ENCODE assay signal across 9 cellular contexts in the genomic region with DNA sequence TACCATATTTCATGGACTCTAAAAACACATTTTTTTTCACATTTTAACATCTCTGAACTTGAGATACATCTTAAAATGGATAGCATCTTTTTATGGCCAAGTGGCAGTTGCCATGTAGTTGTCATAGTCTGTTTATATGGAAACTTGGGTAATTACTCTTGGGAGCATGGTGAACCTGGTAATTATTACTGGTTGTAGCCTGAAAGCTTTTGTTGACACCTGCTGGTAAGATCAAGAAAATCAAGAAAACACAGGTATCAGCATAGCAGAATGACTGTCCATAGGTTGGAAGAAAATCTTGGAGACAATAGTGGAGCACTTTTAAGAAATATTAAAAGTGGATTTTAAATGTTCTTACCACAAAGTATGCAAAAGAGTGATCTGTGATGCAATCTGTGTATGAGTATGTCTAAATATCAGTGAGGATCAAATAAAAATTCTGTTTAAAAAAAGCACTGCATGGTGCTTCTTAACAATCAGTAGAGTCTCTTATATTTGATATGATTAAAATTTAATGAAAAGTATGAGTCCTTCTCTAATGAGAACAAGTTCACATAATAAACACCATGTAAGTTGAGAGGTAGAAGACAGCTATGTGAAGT. TPM values are rescaled to one million over a fixed set of nuclear protein-coding genes. Genes with fewer than 3 reads are reported as not detected.
DNase-seq lines count a peak whose midpoint lies in the region; FAIRE-seq and TF ChIP-seq lines count a peak whose summit lies in the region.
"Had no signal": no experiment of that assay in that cellular context is flagged by ENCODE, and none has a peak within 500 bp of the region (broad histone marks: within the 10 kb centered on the region; RNA-seq: fewer than 3 reads in every experiment).

No MANE protein-coding gene starts in this region.

- peak; percentile 29; the same call in 1 of the 2 replicates for TF ChIP-seq CTCF in GM12875 (IDR thresholded peaks at IDR 0.05; ENCODE audit: borderline replicate concordance, insufficient read depth, low read depth, low read length)
- TF ChIP-seq CTCF in VCaP (conservative IDR thresholded peaks at IDR 0.05) = peak; percentile 87
- TF ChIP-seq CTCF in liver (IDR thresholded peaks at IDR 0.05; ENCODE audit: low read depth, low read length, missing input control) = peak; percentile 45

- H3K36me3 ChIP-seq in liver (ENCODE audit: control insufficient read depth in 4 of 4, insufficient read depth in 3 of 4, low read depth in 1 of 4, low read length in 3 of 4) = peaks cover 5 to 17% (median 10%) of the 10 kb centered on the region in 4 donors

- H3K27me3 ChIP-seq in liver (ENCODE audit: control insufficient read depth in 4 of 4, insufficient read depth in 4 of 4, low read length in 3 of 4) = no peaks in the 10 kb centered on the region
- H3K27me3 ChIP-seq: neutrophil had no signal

- peak; percentile 37 for DNase-seq in LHCN-M2 (ENCODE audit: low read depth)
- DNase-seq in GDM1 (lab: John Stamatoyannopoulos, UW) = no peak
- no peak for DNase-seq in RCC 7860 (ENCODE audit: low spot score)
- DNase-seq in NCI-H128 (lab: John Stamatoyannopoulos, UW; ENCODE audit: unreplicated experiment) = no peak
- no peak for DNase-seq in NK-92 (lab: John Stamatoyannopoulos, UW; ENCODE audit: unreplicated experiment)

- H3K9ac ChIP-seq in liver (ENCODE audit: low read depth in 1 of 2, low read length in 2 of 2) = no peak overlapping the region

- TF ChIP-seq RAD21 in liver (IDR thresholded peaks at IDR 0.05) = peak; percentile 85 to 86

- no peak for FAIRE-seq in RCC 7860 (lab: Jason Lieb, UNC)

- no peaks in the 10 kb centered on the region for H3K4me1 ChIP-seq in liver (ENCODE audit: control insufficient read depth in 4 of 4, insufficient read depth in 4 of 4, low read length in 3 of 4)

- H3K27ac ChIP-seq in VCaP (no peak overlapping the region), liver (ENCODE audit: low read depth in 1 of 2, low read length in 2 of 2) (no peak overlapping the region)
- H3K27ac ChIP-seq: neutrophil had no signal

- no peaks in the 10 kb centered on the region for H3K9me3 ChIP-seq in liver (ENCODE audit: control insufficient read depth in 4 of 4, low read length in 3 of 4)
- H3K9me3 ChIP-seq: neutrophil had no signal

- H3K4me3 ChIP-seq in GM12875 (ENCODE audit: low read depth, low read length) (no peak overlapping the region), liver (ENCODE audit: low read depth in 1 of 3, low read length in 3 of 3) (no peak overlapping the region)

TF ChIP-seq in liver, 16 proteins besides CTCF, POLR2A, EP300 and RAD21:
- TF ChIP-seq FOXA1 (IDR thresholded peaks at IDR 0.05) (no peak), TAF1 (conservative IDR thresholded peaks at IDR 0.05) (no peak), FOXA2 (IDR thresholded peaks at IDR 0.05) (no peak), YY1 (IDR thresholded peaks at IDR 0.05) (no peak), NR2F2 (IDR thresholded peaks at IDR 0.05) (no peak), ATF3 (IDR thresholded peaks at IDR 0.05) (no peak), RXRA (IDR thresholded peaks at IDR 0.05) (no peak), SP1 (IDR thresholded peaks at IDR 0.05) (no peak), MAX (IDR thresholded peaks at IDR 0.05) (no peak), GABPA (IDR thresholded peaks at IDR 0.05 in 1 of 2, conservative IDR thresholded peaks at IDR 0.05 in 1 of 2) (no peak), EGR1 (IDR thresholded peaks at IDR 0.05; ENCODE audit: low read depth in 2 of 2) (no peak)
- TF ChIP-seq, protein P1, sequence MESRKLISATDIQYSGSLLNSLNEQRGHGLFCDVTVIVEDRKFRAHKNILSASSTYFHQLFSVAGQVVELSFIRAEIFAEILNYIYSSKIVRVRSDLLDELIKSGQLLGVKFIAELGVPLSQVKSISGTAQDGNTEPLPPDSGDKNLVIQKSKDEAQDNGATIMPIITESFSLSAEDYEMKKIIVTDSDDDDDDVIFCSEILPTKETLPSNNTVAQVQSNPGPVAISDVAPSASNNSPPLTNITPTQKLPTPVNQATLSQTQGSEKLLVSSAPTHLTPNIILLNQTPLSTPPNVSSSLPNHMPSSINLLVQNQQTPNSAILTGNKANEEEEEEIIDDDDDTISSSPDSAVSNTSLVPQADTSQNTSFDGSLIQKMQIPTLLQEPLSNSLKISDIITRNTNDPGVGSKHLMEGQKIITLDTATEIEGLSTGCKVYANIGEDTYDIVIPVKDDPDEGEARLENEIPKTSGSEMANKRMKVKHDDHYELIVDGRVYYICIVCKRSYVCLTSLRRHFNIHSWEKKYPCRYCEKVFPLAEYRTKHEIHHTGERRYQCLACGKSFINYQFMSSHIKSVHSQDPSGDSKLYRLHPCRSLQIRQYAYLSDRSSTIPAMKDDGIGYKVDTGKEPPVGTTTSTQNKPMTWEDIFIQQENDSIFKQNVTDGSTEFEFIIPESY (IDR thresholded peaks at IDR 0.05) = no peak
- TF ChIP-seq, protein P2, sequence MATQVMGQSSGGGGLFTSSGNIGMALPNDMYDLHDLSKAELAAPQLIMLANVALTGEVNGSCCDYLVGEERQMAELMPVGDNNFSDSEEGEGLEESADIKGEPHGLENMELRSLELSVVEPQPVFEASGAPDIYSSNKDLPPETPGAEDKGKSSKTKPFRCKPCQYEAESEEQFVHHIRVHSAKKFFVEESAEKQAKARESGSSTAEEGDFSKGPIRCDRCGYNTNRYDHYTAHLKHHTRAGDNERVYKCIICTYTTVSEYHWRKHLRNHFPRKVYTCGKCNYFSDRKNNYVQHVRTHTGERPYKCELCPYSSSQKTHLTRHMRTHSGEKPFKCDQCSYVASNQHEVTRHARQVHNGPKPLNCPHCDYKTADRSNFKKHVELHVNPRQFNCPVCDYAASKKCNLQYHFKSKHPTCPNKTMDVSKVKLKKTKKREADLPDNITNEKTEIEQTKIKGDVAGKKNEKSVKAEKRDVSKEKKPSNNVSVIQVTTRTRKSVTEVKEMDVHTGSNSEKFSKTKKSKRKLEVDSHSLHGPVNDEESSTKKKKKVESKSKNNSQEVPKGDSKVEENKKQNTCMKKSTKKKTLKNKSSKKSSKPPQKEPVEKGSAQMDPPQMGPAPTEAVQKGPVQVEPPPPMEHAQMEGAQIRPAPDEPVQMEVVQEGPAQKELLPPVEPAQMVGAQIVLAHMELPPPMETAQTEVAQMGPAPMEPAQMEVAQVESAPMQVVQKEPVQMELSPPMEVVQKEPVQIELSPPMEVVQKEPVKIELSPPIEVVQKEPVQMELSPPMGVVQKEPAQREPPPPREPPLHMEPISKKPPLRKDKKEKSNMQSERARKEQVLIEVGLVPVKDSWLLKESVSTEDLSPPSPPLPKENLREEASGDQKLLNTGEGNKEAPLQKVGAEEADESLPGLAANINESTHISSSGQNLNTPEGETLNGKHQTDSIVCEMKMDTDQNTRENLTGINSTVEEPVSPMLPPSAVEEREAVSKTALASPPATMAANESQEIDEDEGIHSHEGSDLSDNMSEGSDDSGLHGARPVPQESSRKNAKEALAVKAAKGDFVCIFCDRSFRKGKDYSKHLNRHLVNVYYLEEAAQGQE (IDR thresholded peaks at IDR 0.05) = no peak

RNA-seq across cellular contexts. Expression of gene TTC8, which starts 44.2 kb away (rescaled TPM):
- 22.3 and 23.0 TPM in 2 replicates for total RNA-seq in LHCN-M2 (2014; rRNA removed)
- polyA plus RNA-seq in LHCN-M2 (2012) = 12.5 TPM
- 10 to 100 TPM; 10.1 to 11.7 TPM for total RNA-seq in liver
- polyA plus RNA-seq in liver = 10 to 100 TPM in 1 of 2 donors, 1 to 10 TPM in 1; 7.3 to 10.7 TPM

Comparison
In these comparisons a context has a peak if more than half of its experiments do, and no peak if none do; other contexts are left out.
1. CTCF ChIP-seq: peak in every context shown above with its lines; median percentile 87 in VCaP; 45 in liver; 29 in GM12875.